ENCODE assay signal across 17 cellular contexts in the genomic region with DNA sequence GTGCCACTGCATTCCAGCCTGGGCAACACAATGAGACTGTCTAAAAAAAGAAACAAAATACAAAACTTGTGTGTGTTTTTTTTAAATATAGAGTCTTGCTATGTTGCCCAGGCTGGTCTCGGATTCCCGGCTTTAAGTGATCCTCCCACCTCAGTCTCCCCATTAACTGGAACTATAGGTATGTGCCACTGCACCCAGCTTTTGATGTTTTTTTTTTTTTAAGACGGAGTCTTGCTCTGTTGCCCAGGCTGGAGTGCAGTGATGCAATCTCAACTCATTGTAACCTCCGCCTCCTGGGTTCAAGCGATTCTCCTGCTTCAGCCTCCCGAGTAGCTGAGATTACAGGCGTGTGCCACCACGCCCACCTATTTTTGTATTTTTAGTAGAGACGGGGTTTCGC.
"Had no signal": no experiment of that assay in that cellular context is flagged by ENCODE, and none has a peak within 500 bp of the region (broad histone marks: within the 10 kb centered on the region; RNA-seq: fewer than 3 reads in every experiment).

No MANE protein-coding gene starts in this region.

- DNase-seq: activated CD8-positive, alpha-beta memory T cell treated with anti-CD3 and anti-CD28 coated beads for 24 hours; activated effector memory CD4-positive, alpha-beta T cell treated with Interleukin-2 at 50 U/mL for 16 hours; activated naive CD4-positive, alpha-beta T cell treated with Interleukin-2 at 50 U/mL for 16 hours; central memory CD4-positive, alpha-beta T cell; effector CD8-positive, alpha-beta T cell; naive B cell; stimulated activated CD4-positive, alpha-beta T cell treated with anti-CD3 and anti-CD28 coated beads, Interleukin-2, amount 100 ng/mL, for 48 hours had no signal

- H3K4me1 Mint-ChIP-seq: mesothelial cell of epicardium had no signal

- H3K9ac ChIP-seq: neural progenitor cell had no signal

- H2AFZ ChIP-seq: neural progenitor cell had no signal

- H3K9me3 ChIP-seq: adrenal gland, gastroesophageal sphincter, testis, transverse colon had no signal

- H3K27me3 ChIP-seq: adrenal gland, gastroesophageal sphincter, neural progenitor cell, testis, transverse colon had no signal

- H3K4me2 ChIP-seq: neural progenitor cell had no signal

- H3K4me3 ChIP-seq: adrenal gland, gastroesophageal sphincter, neural progenitor cell, testis, transverse colon had no signal

- H3K9me3 Mint-ChIP-seq: dendritic cell treated with granulocyte-macrophage colony-stimulating factor and Interleukin-4, amounts not matched to agents 40 ng/mL and 50 ng/mL, for 4 days; immature natural killer cell; mesothelial cell of epicardium; naive B cell; neural progenitor cell had no signal

- H3K27ac ChIP-seq: gastroesophageal sphincter, neural progenitor cell, testis, transverse colon had no signal

- H3K4me3 Mint-ChIP-seq: activated naive CD8-positive, alpha-beta T cell; dendritic cell treated with granulocyte-macrophage colony-stimulating factor and Interleukin-4, amounts not matched to agents 40 ng/mL and 50 ng/mL, for 4 days; immature natural killer cell; mesothelial cell of epicardium; naive B cell had no signal

- H3K27ac Mint-ChIP-seq: activated naive CD8-positive, alpha-beta T cell; dendritic cell treated with granulocyte-macrophage colony-stimulating factor and Interleukin-4, amounts not matched to agents 40 ng/mL and 50 ng/mL, for 4 days; immature natural killer cell; mesothelial cell of epicardium had no signal

- H3K4me1 ChIP-seq: adrenal gland, neural progenitor cell, transverse colon had no signal

- FAIRE-seq: kidney had no signal

- H3K27me3 Mint-ChIP-seq: activated naive CD8-positive, alpha-beta T cell; dendritic cell treated with granulocyte-macrophage colony-stimulating factor and Interleukin-4, amounts not matched to agents 40 ng/mL and 50 ng/mL, for 4 days; naive B cell had no signal
